ENCODE assay signal across 1 cellular context in genomic region chr7:974820-975681, GRCh38.
TF ChIP-seq lines count a peak whose summit lies in the region.

COX19 (minus strand) TSS chr7:975549; CDS start chr7:975509, 40 bp downstream.

TF ChIP-seq in WTC11, 78 proteins besides CTCF, POLR2A, EP300 and RAD21 (continued from another document):
- no peak; the same call in 1 of the 2 replicates for TF ChIP-seq ESRRA (CRISPR knock-in tag; IDR thresholded peaks at IDR 0.05; ENCODE audit: borderline replicate concordance)
- TF ChIP-seq ZNF416 (CRISPR knock-in tag; IDR thresholded peaks at IDR 0.05): 0 out of 2 replicates have a peak, but pooled peaks have one; percentile 23
- no peak for TF ChIP-seq NFATC4 (CRISPR knock-in tag; IDR thresholded peaks at IDR 0.05)
- peak; percentile 42; the same call in 1 of the 2 replicates for TF ChIP-seq ZBTB43 (CRISPR knock-in tag; IDR thresholded peaks at IDR 0.05)
- TF ChIP-seq ATF3 (CRISPR knock-in tag; conservative IDR thresholded peaks at IDR 0.05): no peak
- TF ChIP-seq NR1H2 (CRISPR knock-in tag; IDR thresholded peaks at IDR 0.05): no peak
- no peak for TF ChIP-seq RORB (CRISPR knock-in tag; IDR thresholded peaks at IDR 0.05)
- TF ChIP-seq MYBL2 (CRISPR knock-in tag; IDR thresholded peaks at IDR 0.05): 0 out of 2 replicates have a peak, but pooled peaks have one; percentile 26
- TF ChIP-seq PREB (CRISPR knock-in tag; IDR thresholded peaks at IDR 0.05; ENCODE audit: borderline replicate concordance): no peak
- no peak for TF ChIP-seq ZNF317 (CRISPR knock-in tag; IDR thresholded peaks at IDR 0.05; ENCODE audit: borderline replicate concordance, low read depth)
- TF ChIP-seq GABPB1 (CRISPR knock-in tag; IDR thresholded peaks at IDR 0.05): peak; percentile 61
- peak; percentile 62; the same call in 1 of the 2 replicates for TF ChIP-seq MAX (CRISPR knock-in tag; IDR thresholded peaks at IDR 0.05)
- TF ChIP-seq USF2 (CRISPR knock-in tag; IDR thresholded peaks at IDR 0.05): no peak; the same call in 1 of the 2 replicates
- TF ChIP-seq CREB1 (CRISPR knock-in tag; IDR thresholded peaks at IDR 0.05): no peak
- no peak for TF ChIP-seq MLX (CRISPR knock-in tag; IDR thresholded peaks at IDR 0.05)
- peak; percentile 52; the same call in 1 of the 2 replicates for TF ChIP-seq ZBTB21 (CRISPR knock-in tag; IDR thresholded peaks at IDR 0.05; ENCODE audit: borderline replicate concordance)
- TF ChIP-seq ZNF396 (CRISPR knock-in tag; IDR thresholded peaks at IDR 0.05; ENCODE audit: borderline replicate concordance): no peak
- no peak for TF ChIP-seq AFF4 (CRISPR knock-in tag; IDR thresholded peaks at IDR 0.05; ENCODE audit: borderline replicate concordance)
- TF ChIP-seq ZSCAN18 (CRISPR knock-in tag; IDR thresholded peaks at IDR 0.05): no peak
- no peak for TF ChIP-seq ZNF423 (CRISPR knock-in tag; IDR thresholded peaks at IDR 0.05)
- no peak for TF ChIP-seq MXD4 (CRISPR knock-in tag; IDR thresholded peaks at IDR 0.05; ENCODE audit: borderline replicate concordance)
- TF ChIP-seq TEAD1 (CRISPR knock-in tag; IDR thresholded peaks at IDR 0.05): no peak
- no peak for TF ChIP-seq EMX1 (CRISPR knock-in tag; IDR thresholded peaks at IDR 0.05)
- TF ChIP-seq ELF4 (CRISPR knock-in tag; IDR thresholded peaks at IDR 0.05; ENCODE audit: low read depth): no peak
- peak; percentile 13; the same call in 1 of the 2 replicates for TF ChIP-seq ZNF232 (CRISPR knock-in tag; IDR thresholded peaks at IDR 0.05)
- TF ChIP-seq ZNF263 (CRISPR knock-in tag; IDR thresholded peaks at IDR 0.05; ENCODE audit: low read depth): no peak
- no peak for TF ChIP-seq SOX15 (CRISPR knock-in tag; IDR thresholded peaks at IDR 0.05)
- TF ChIP-seq ZNF425 (CRISPR knock-in tag; conservative IDR thresholded peaks at IDR 0.05): no peak
- TF ChIP-seq GRHL2 (CRISPR knock-in tag; IDR thresholded peaks at IDR 0.05; ENCODE audit: insufficient replicate concordance, severe bottlenecking): no peak
- 0 out of 2 replicates have a peak, but pooled peaks have one; percentile 64 for TF ChIP-seq ZNF138 (CRISPR knock-in tag; conservative IDR thresholded peaks at IDR 0.05)
- TF ChIP-seq PRRX2 (CRISPR knock-in tag; IDR thresholded peaks at IDR 0.05): no peak
- peak; percentile 76 for TF ChIP-seq ETV6 (CRISPR knock-in tag; IDR thresholded peaks at IDR 0.05)
